1 cellular context compared by ENCODE assay signal in genomic region chr10:35195361-35196306, GRCh38.
A peak's percentile ranks its signal among the peaks of the same experiment; 100 is the strongest.
TF ChIP-seq lines count a peak whose summit lies in the region.

No MANE protein-coding gene starts in this region.

TF ChIP-seq in K562, 482 proteins besides CTCF, POLR2A, EP300 and RAD21 (continued from another document and continues in another):
- TF ChIP-seq HDAC1 (IDR thresholded peaks at IDR 0.05) (peak in 1 of 2 experiments; percentile 69; a peak in 2 of 4 replicates), NFE2 (IDR thresholded peaks at IDR 0.05; ENCODE audit: low read depth) (peak; percentile 47; the same call in 1 of the 2 replicates), NCOA4 (IDR thresholded peaks at IDR 0.05; ENCODE audit: partially characterized antibody) (peak; percentile 21), PTRF (tag; IDR thresholded peaks at IDR 0.05) (no peak), TCFL5 (CRISPR knock-in tag; conservative IDR thresholded peaks at IDR 0.05) (no peak), LCOR (CRISPR knock-in tag; IDR thresholded peaks at IDR 0.05) (0 out of 2 replicates have a peak, but pooled peaks have one; percentile 28), ATF7 (IDR thresholded peaks at IDR 0.05) (peak; percentile 97), HES1 (IDR thresholded peaks at IDR 0.05; ENCODE audit: low read depth) (peak; percentile 15; the same call in 1 of the 2 replicates), ZNF175 (CRISPR knock-in tag; IDR thresholded peaks at IDR 0.05; ENCODE audit: low read depth) (peak; percentile 81; the same call in 1 of the 2 replicates), EHMT2 (IDR thresholded peaks at IDR 0.05) (peak; percentile 33; the same call in 1 of the 2 replicates), CREB3L1 (IDR thresholded peaks at IDR 0.05; ENCODE audit: borderline replicate concordance, low read depth) (peak; percentile 53; the same call in 1 of the 2 replicates), FOXK2 (conservative IDR thresholded peaks at IDR 0.05 in 1 of 2, IDR thresholded peaks at IDR 0.05 in 1 of 2; ENCODE audit: low read depth in 2 of 2) (peak; percentile 72 to 73; a peak in 3 of 4 replicates), FOXJ2 (tag; IDR thresholded peaks at IDR 0.05) (no peak), ZNF316 (IDR thresholded peaks at IDR 0.05) (peak; percentile 69), ZNF584 (CRISPR knock-in tag; IDR thresholded peaks at IDR 0.05; ENCODE audit: low read depth) (0 out of 2 replicates have a peak, but pooled peaks have one; percentile 12), MYBL2 (IDR thresholded peaks at IDR 0.05; ENCODE audit: low read depth) (no peak), MYBL2 (CRISPR knock-in tag; IDR thresholded peaks at IDR 0.05; ENCODE audit: borderline replicate concordance) (no peak), BRF2 (IDR thresholded peaks at IDR 0.05; ENCODE audit: borderline replicate concordance, insufficient read depth, insufficient read length) (no peak), FOXA3 (CRISPR knock-in tag; conservative IDR thresholded peaks at IDR 0.05 in 1 of 2, IDR thresholded peaks at IDR 0.05 in 1 of 2) (0 out of 4 replicates have a peak, but pooled peaks of 1 of the 2 experiments have one; percentile 14), ZBTB40 (IDR thresholded peaks at IDR 0.05) (peak; percentile 83), ZBTB40 (CRISPR knock-in tag; IDR thresholded peaks at IDR 0.05) (no peak), LEF1 (IDR thresholded peaks at IDR 0.05) (peak; percentile 58), E2F1 (CRISPR knock-in tag; IDR thresholded peaks at IDR 0.05) (no peak; the same call in 1 of the 2 replicates), CCNT2 (IDR thresholded peaks at IDR 0.05; ENCODE audit: borderline replicate concordance, extremely low read depth, insufficient read length, low read depth, low read length) (peak; percentile 46), AFF4 (CRISPR knock-in tag; IDR thresholded peaks at IDR 0.05) (0 out of 2 replicates have a peak, but pooled peaks have one; percentile 29), ZNF449 (CRISPR knock-in tag; IDR thresholded peaks at IDR 0.05) (no peak), SAFB2 (IDR thresholded peaks at IDR 0.05; ENCODE audit: borderline replicate concordance, low read depth, low read length, severe bottlenecking) (no peak), CUX1 (CRISPR knock-in tag; IDR thresholded peaks at IDR 0.05) (no peak), NFE2L1 (tag; IDR thresholded peaks at IDR 0.05; ENCODE audit: borderline replicate concordance, low read depth) (no peak)
